Comparison of ENCODE assay signal across 8 cellular contexts in genomic region chr15:52677593-52677992, GRCh38. TPM values are rescaled to one million over a fixed set of nuclear protein-coding genes. Genes with fewer than 3 reads are reported as not detected.
DNase-seq lines count a peak whose midpoint lies in the region; ATAC-seq and TF ChIP-seq lines count a peak whose summit lies in the region.

No MANE protein-coding gene starts in this region.

- intact Hi-C loops in breast epithelium (cut with DNase I; ENCODE audit: low total_unique reads) = no loop called here

- H3K36me3 Mint-ChIP-seq in naive B cell = peaks cover 4 to 8% of the 10 kb centered on the region in 2 donors

- H3K4me1 ChIP-seq in breast epithelium = peaks cover 0 to 13% of the 10 kb centered on the region in 2 donors

- peak overlapping the region; percentile 74 to 96 (median 93) for H3K4me3 ChIP-seq in breast epithelium

- in situ Hi-C loops in ACHN (cut with HindIII; ENCODE audit: low pct_ligation_motif_present, low pct_unique_long_range_greater_than_20kb, low sequenced_read_pairs) = no loop called here

- no peaks in the 10 kb centered on the region for H3K27me3 Mint-ChIP-seq in naive B cell

- DNase-seq in ACHN (peak; percentile 26), breast epithelium (ENCODE audit: low spot score in 2 of 2) (no peak), naive B cell (no peak), NCI-H510A (lab: John Stamatoyannopoulos, UW) (no peak), CD1c-positive myeloid dendritic cell (ENCODE audit: extremely low spot score) (no peak), GM19240 (ENCODE audit: insufficient read length, low spot score) (no peak)

- H3K27ac ChIP-seq in breast epithelium = peak overlapping the region; percentile 97 to 98

- H3K9me3 ChIP-seq in breast epithelium = no peaks in the 10 kb centered on the region

- H3K9me3 Mint-ChIP-seq in naive B cell = no peaks in the 10 kb centered on the region

- peak overlapping the region; percentile 99 to 100 (median 99) for H3K27ac Mint-ChIP-seq in naive B cell

- TF ChIP-seq CTCF in breast epithelium (IDR thresholded peaks at IDR 0.05) = no peak

- ATAC-seq in GM19035 (IDR thresholded peaks at IDR 0.05; ENCODE audit: unreplicated experiment) (peak; percentile 15), HG03439 (IDR thresholded peaks at IDR 0.05; ENCODE audit: unreplicated experiment) (peak; percentile 15), naive B cell (ENCODE audit: low read depth in 2 of 2) (no peak)

- TF ChIP-seq POLR2A in breast epithelium (IDR thresholded peaks at IDR 0.05) = no peak

- H3K4me3 Mint-ChIP-seq in naive B cell = peak overlapping the region; percentile 95 to 100 (median 98)

- no peaks in the 10 kb centered on the region for H3K27me3 ChIP-seq in breast epithelium

- no peaks in the 10 kb centered on the region for H3K36me3 ChIP-seq in breast epithelium

- peaks cover 46 to 57% (median 54%) of the 10 kb centered on the region in 3 donors for H3K4me1 Mint-ChIP-seq in naive B cell

RNA-seq across cellular contexts. Expression of gene ATOSA, which starts 1.6 kb away (rescaled TPM):
- 100 to 1,000 TPM; 157 to 215 (median 168) TPM for total RNA-seq in breast epithelium
- polyA plus RNA-seq in naive B cell (ENCODE audit: low read depth in 6 of 6) = 10 to 100 TPM; 15.7 to 38.0 (median 28.4) TPM

Comparison
In these comparisons a context has a peak if more than half of its experiments do, and no peak if none do; other contexts are left out.
1. ATAC-seq: peak in GM19035 (single experiment) and HG03439 (single experiment); none in naive B cell (0 of 2).